ENCODE assay signal across 1 cellular context in genomic region chr3:20250786-20251185, GRCh38.
TF ChIP-seq lines count a peak whose summit lies in the region.

No MANE protein-coding gene starts in this region.

TF ChIP-seq in GM23338, 12 proteins besides CTCF, POLR2A, EP300 and RAD21 (continued from another document):
- no peak for TF ChIP-seq REST (IDR thresholded peaks at IDR 0.05; ENCODE audit: unreplicated experiment)
- no peak for TF ChIP-seq JUNB (IDR thresholded peaks at IDR 0.05; ENCODE audit: unreplicated experiment)
- no peak for TF ChIP-seq EZH2 (IDR thresholded peaks at IDR 0.05; ENCODE audit: low read depth, unreplicated experiment)
- TF ChIP-seq, protein P1, sequence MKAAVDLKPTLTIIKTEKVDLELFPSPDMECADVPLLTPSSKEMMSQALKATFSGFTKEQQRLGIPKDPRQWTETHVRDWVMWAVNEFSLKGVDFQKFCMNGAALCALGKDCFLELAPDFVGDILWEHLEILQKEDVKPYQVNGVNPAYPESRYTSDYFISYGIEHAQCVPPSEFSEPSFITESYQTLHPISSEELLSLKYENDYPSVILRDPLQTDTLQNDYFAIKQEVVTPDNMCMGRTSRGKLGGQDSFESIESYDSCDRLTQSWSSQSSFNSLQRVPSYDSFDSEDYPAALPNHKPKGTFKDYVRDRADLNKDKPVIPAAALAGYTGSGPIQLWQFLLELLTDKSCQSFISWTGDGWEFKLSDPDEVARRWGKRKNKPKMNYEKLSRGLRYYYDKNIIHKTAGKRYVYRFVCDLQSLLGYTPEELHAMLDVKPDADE (IDR thresholded peaks at IDR 0.05), result no peak
- no peak for TF ChIP-seq ZNF331 (CRISPR knock-in tag; IDR thresholded peaks at IDR 0.05; ENCODE audit: low read depth)
- no peak for TF ChIP-seq ZNF114 (CRISPR knock-in tag; IDR thresholded peaks at IDR 0.05)
- TF ChIP-seq STAT1 (IDR thresholded peaks at IDR 0.05; ENCODE audit: unreplicated experiment), result no peak
